In genomic region chr10:12940791-12941190, GRCh38 we compare ENCODE assay signal across 18 cellular contexts.
DNase-seq lines count a peak whose midpoint lies in the region; TF ChIP-seq lines count a peak whose summit lies in the region.
"Had no signal": no experiment of that assay in that cellular context is flagged by ENCODE, and none has a peak within 500 bp of the region (broad histone marks: within the 10 kb centered on the region; RNA-seq: fewer than 3 reads in every experiment).

No MANE protein-coding gene starts in this region.

- no peak overlapping the region for H3K4ac ChIP-seq in mesendoderm (ENCODE audit: low read depth, low read length)

- H3K9me3 ChIP-seq in Karpas-422 (ENCODE audit: low read length) (no peaks in the 10 kb centered on the region), tibial artery (no peaks in the 10 kb centered on the region), PC-9 (ENCODE audit: insufficient read depth, low read depth) (no peaks in the 10 kb centered on the region)

- H3K27ac ChIP-seq in Karpas-422 (ENCODE audit: low read length) (no peak overlapping the region), coronary artery (peak overlapping the region; percentile 43 to 52), mesendoderm (ENCODE audit: low read depth, low read length) (no peak overlapping the region), tibial artery (peak overlapping the region; percentile 24 to 69), PC-9 (no peak overlapping the region)
- H3K27ac ChIP-seq: GM23248 had no signal

- no peak overlapping the region for H3K23ac ChIP-seq in mesendoderm (ENCODE audit: low read length)

- H3K56ac ChIP-seq in mesendoderm (ENCODE audit: low read length): no peak overlapping the region

- TF ChIP-seq CTCF in coronary artery (IDR thresholded peaks at IDR 0.05) (no peak), tibial artery (IDR thresholded peaks at IDR 0.05) (no peak), PC-9 (conservative IDR thresholded peaks at IDR 0.05) (no peak)

- DNase-seq in Karpas-422: no peak
- DNase-seq in coronary artery (ENCODE audit: low spot score): peak; percentile 45
- peak; percentile 28 for DNase-seq in mesendoderm
- no peak for DNase-seq in tibial artery
- no peak for DNase-seq in NCI-H187 (lab: John Stamatoyannopoulos, UW)
- no peak for DNase-seq in PC-9
- no peak for DNase-seq in NCI-H1436 treated with DMSO at 0.1 percent for 48 hours (lab: John Stamatoyannopoulos, UW)
- no peak for DNase-seq in activated T-cell treated with anti-CD3 and anti-CD28 coated beads, Interleukin-2, amount 50 U/mL, for 1 hour
- DNase-seq: 8988T; C1 segment of cervical spinal cord; Calu3; CD4-positive, alpha-beta memory T cell; COR-L47; DMS153; DND-41; GM23248; H7; HCEC 1CT had no signal

- H2AK5ac ChIP-seq in mesendoderm (ENCODE audit: low read length): no peak overlapping the region

- H2BK120ac ChIP-seq in mesendoderm (ENCODE audit: low read depth, low read length): no peak overlapping the region

- no peak overlapping the region for H4K5ac ChIP-seq in mesendoderm (ENCODE audit: low read length)

- BruUV-seq in PC-9 (replicated peaks; lab: Mats Ljungman, UMichigan): no TSS peak

- H3K4me1 ChIP-seq in Karpas-422 (ENCODE audit: low read length) (peaks cover 8% of the 10 kb centered on the region), mesendoderm (ENCODE audit: control insufficient read depth, low read depth, low read length) (no peaks in the 10 kb centered on the region), tibial artery (peaks cover 0 to 80% (median 24%) of the 10 kb centered on the region in 4 donors), PC-9 (replicated peaks; ENCODE audit: insufficient read depth) (no peaks in the 10 kb centered on the region)

- no peaks in the 10 kb centered on the region for H3K79me1 ChIP-seq in mesendoderm (ENCODE audit: low read length)

- H2BK5ac ChIP-seq in mesendoderm (ENCODE audit: low read length): no peak overlapping the region

- POLR2A ChIA-PET in PC-9 (lab: Charles Lee; ENCODE audit: unreplicated experiment): no interaction called here

- CTCF ChIA-PET in PC-9 (lab: Charles Lee): no interaction called here

- no peak overlapping the region for H3K18ac ChIP-seq in mesendoderm (ENCODE audit: low read length)

- H3K4me2 ChIP-seq in Karpas-422 (ENCODE audit: low read depth, low read length, poor library complexity, severe bottlenecking) (no peak overlapping the region), mesendoderm (ENCODE audit: low read length) (no peak overlapping the region), PC-9 (no peak overlapping the region)

- 0 out of 2 replicates have a peak overlapping the region, but pooled peaks have one; percentile 5 for H2AFZ ChIP-seq in Karpas-422 (ENCODE audit: low read length)
- H2AFZ ChIP-seq in PC-9: no peak overlapping the region
- H2AFZ ChIP-seq: GM23248 had no signal

- H3K79me2 ChIP-seq in Karpas-422 (ENCODE audit: low read length) (no peaks in the 10 kb centered on the region), mesendoderm (ENCODE audit: control insufficient read depth, insufficient read depth, low read length) (no peaks in the 10 kb centered on the region), PC-9 (ENCODE audit: low read depth) (no peaks in the 10 kb centered on the region)

- H3K9me2 ChIP-seq in Karpas-422 (replicated peaks; ENCODE audit: insufficient read depth, low read length): no peaks in the 10 kb centered on the region
- no peaks in the 10 kb centered on the region for H3K9me2 ChIP-seq in PC-9 (ENCODE audit: insufficient read depth)

- H3K27me3 ChIP-seq in Karpas-422 (ENCODE audit: low read length): no peaks in the 10 kb centered on the region
- no peaks in the 10 kb centered on the region for H3K27me3 ChIP-seq in mesendoderm (ENCODE audit: insufficient read depth, low read length, poor library complexity)
- no peaks in the 10 kb centered on the region for H3K27me3 ChIP-seq in tibial artery
- H3K27me3 ChIP-seq in PC-9 (ENCODE audit: insufficient read depth, low read depth): no peaks in the 10 kb centered on the region

- H2BK15ac ChIP-seq in mesendoderm (replicated peaks; ENCODE audit: low read depth): no peak overlapping the region

- intact Hi-C loops in tibial artery (cut with DNase I; ENCODE audit: low total_unique reads) (no loop called here), PC-9 (cut with micrococcal nuclease; ENCODE audit: unreplicated experiment) (no loop called here)

- H4K20me1 ChIP-seq in Karpas-422 (ENCODE audit: insufficient read depth, low read depth, low read length) (no peaks in the 10 kb centered on the region), PC-9 (ENCODE audit: insufficient read depth) (no peaks in the 10 kb centered on the region)

- no peak overlapping the region for H4K8ac ChIP-seq in mesendoderm (ENCODE audit: low read depth, low read length)

- H3K9ac ChIP-seq in Karpas-422 (ENCODE audit: low read length): no peak overlapping the region
- H3K9ac ChIP-seq in mesendoderm (ENCODE audit: low read length): no peak overlapping the region
- H3K9ac ChIP-seq: GM23248 had no signal

- H3K36me3 ChIP-seq in Karpas-422 (ENCODE audit: insufficient read depth, low read length) (no peaks in the 10 kb centered on the region; the same call in 1 of the 2 replicates), mesendoderm (ENCODE audit: control insufficient read depth, insufficient read depth, low read length) (no peaks in the 10 kb centered on the region), tibial artery (no peaks in the 10 kb centered on the region), PC-9 (ENCODE audit: low read depth) (no peaks in the 10 kb centered on the region)

- no CpG with 5 or more reads among the region's 5 CpGs for WGBS in mesendoderm (ENCODE audit: extremely low coverage, insufficient coverage, low lambda C conversion rate)

- no peaks in the 10 kb centered on the region for H3F3A ChIP-seq in PC-9 (ENCODE audit: insufficient read depth, low read depth)

- H3K4me3 ChIP-seq in Karpas-422 (ENCODE audit: low read length) (no peak overlapping the region), coronary artery (no peak overlapping the region), mesendoderm (ENCODE audit: low read length) (no peak overlapping the region), tibial artery (no peak overlapping the region), PC-9 (no peak overlapping the region)
- H3K4me3 ChIP-seq: GM23248 had no signal

Comparison
In these comparisons a context has a peak if more than half of its experiments do, and no peak if none do; other contexts are left out.
1. DNase-seq: peak in coronary artery (single experiment) and mesendoderm (single experiment); none in Karpas-422 (single experiment), tibial artery (0 of 2), NCI-H187 (0 of 2), PC-9 (0 of 2), NCI-H1436 treated with DMSO at 0.1 percent for 48 hours (single experiment) and activated T-cell treated with anti-CD3 and anti-CD28 coated beads, Interleukin-2, amount 50 U/mL, for 1 hour (single experiment).
2. H3K27ac ChIP-seq: peak in coronary artery (2 of 2) and tibial artery (2 of 2); none in Karpas-422 (single experiment), mesendoderm (single experiment) and PC-9 (single experiment).